Comparison of ENCODE assay signal across 8 cellular contexts in the genomic region with DNA sequence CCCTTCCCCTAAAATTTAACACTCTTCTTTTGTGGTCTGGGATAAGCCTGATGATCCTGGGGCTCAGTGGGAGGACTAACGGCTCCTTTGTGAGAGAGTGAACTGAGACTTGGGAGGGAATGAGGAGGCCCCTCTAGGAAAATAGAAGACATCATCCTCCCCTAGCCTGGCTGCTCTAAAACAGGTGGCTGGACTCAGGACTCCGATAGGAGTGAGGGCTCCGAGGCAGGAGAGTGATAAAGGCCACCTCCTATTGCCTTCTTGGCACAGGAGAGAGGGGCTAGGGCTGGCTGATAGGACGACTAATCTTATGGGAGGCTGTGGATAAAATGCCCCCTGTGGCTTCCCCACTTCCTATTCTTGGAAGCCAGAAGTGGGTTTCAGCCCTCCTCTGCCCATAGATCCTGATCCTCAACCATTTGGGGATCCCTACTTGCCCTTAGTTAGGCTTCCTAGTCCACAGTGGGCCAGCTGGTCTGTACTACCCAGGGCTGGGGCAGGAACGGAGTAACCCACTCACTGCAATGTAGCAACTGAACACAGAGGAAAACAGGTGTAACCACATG. TPM values are rescaled to one million over a fixed set of nuclear protein-coding genes. Genes with fewer than 3 reads are reported as not detected.
A peak's percentile ranks its signal among the peaks of the same experiment; 100 is the strongest.
DNase-seq lines count a peak whose midpoint lies in the region; ATAC-seq and TF ChIP-seq lines count a peak whose summit lies in the region.

No MANE protein-coding gene starts in this region.

- no peak for ATAC-seq in stimulated activated naive CD8-positive, alpha-beta T cell treated with anti-CD3 and anti-CD28 coated beads, Interleukin-15, Interleukin-2, amounts not matched to agents 100 U/mL and 50 U/mL, for 24 hours
- ATAC-seq in HG02973 (IDR thresholded peaks at IDR 0.05; ENCODE audit: unreplicated experiment), result no peak

- H3K27me3 ChIP-seq in mononuclear cell (ENCODE audit: insufficient read depth, low read length), result peaks cover 2% of the 10 kb centered on the region

- no peaks in the 10 kb centered on the region for H3K27me3 Mint-ChIP-seq in stimulated activated naive CD8-positive, alpha-beta T cell treated with anti-CD3 and anti-CD28 coated beads, Interleukin-15, Interleukin-2, amounts not matched to agents 100 ng/mL and 50 ng/mL, for 24 hours
- no peaks in the 10 kb centered on the region for H3K27me3 Mint-ChIP-seq in osteocyte (ENCODE audit: unreplicated experiment)

- H3K36me3 Mint-ChIP-seq in stimulated activated naive CD8-positive, alpha-beta T cell treated with anti-CD3 and anti-CD28 coated beads, Interleukin-15, Interleukin-2, amounts not matched to agents 100 ng/mL and 50 ng/mL, for 24 hours (ENCODE audit: low read depth), result no peaks in the 10 kb centered on the region
- no peaks in the 10 kb centered on the region for H3K36me3 Mint-ChIP-seq in osteocyte (ENCODE audit: unreplicated experiment)

- no peak for TF ChIP-seq CTCF in osteocyte (IDR thresholded peaks at IDR 0.05)

- no peak for DNase-seq in stimulated activated naive CD8-positive, alpha-beta T cell treated with anti-CD3 and anti-CD28 coated beads, Interleukin-15, Interleukin-2, amounts not matched to agents 100 U/mL and 50 U/mL, for 24 hours
- peak; percentile 77 for DNase-seq in activated effector memory CD4-positive, alpha-beta T cell treated with anti-CD3 and anti-CD28 coated beads, Interleukin-2, amount 50 U/mL, for 16 hours
- DNase-seq in NCI-H2029 treated with DMSO at 0.1 percent for 48 hours (lab: John Stamatoyannopoulos, UW) (no peak), medulla oblongata (ENCODE audit: extremely low spot score) (no peak), osteocyte (ENCODE audit: extremely low spot score, unreplicated experiment) (no peak)

- H3K9me3 ChIP-seq in mononuclear cell (ENCODE audit: low read depth, low read length), result no peaks in the 10 kb centered on the region

- peaks cover 39% of the 10 kb centered on the region for H3K4me1 Mint-ChIP-seq in stimulated activated naive CD8-positive, alpha-beta T cell treated with anti-CD3 and anti-CD28 coated beads, Interleukin-15, Interleukin-2, amounts not matched to agents 100 ng/mL and 50 ng/mL, for 24 hours (ENCODE audit: low read depth)
- H3K4me1 Mint-ChIP-seq in osteocyte (ENCODE audit: unreplicated experiment), result peaks cover 14% of the 10 kb centered on the region

- peak overlapping the region; percentile 88 for H3K27ac Mint-ChIP-seq in stimulated activated naive CD8-positive, alpha-beta T cell treated with anti-CD3 and anti-CD28 coated beads, Interleukin-15, Interleukin-2, amounts not matched to agents 100 ng/mL and 50 ng/mL, for 24 hours
- H3K27ac Mint-ChIP-seq in osteocyte (ENCODE audit: unreplicated experiment), result no peak overlapping the region

- peak overlapping the region; percentile 45 for H3K4me3 ChIP-seq in mononuclear cell (ENCODE audit: low read length)

- no peaks in the 10 kb centered on the region for H3K9me3 Mint-ChIP-seq in stimulated activated naive CD8-positive, alpha-beta T cell treated with anti-CD3 and anti-CD28 coated beads, Interleukin-15, Interleukin-2, amounts not matched to agents 100 ng/mL and 50 ng/mL, for 24 hours
- H3K9me3 Mint-ChIP-seq in osteocyte (ENCODE audit: unreplicated experiment), result no peaks in the 10 kb centered on the region

- peak overlapping the region; percentile 86 for H3K4me3 Mint-ChIP-seq in stimulated activated naive CD8-positive, alpha-beta T cell treated with anti-CD3 and anti-CD28 coated beads, Interleukin-15, Interleukin-2, amounts not matched to agents 100 ng/mL and 50 ng/mL, for 24 hours
- H3K4me3 Mint-ChIP-seq in osteocyte (ENCODE audit: unreplicated experiment), result no peak overlapping the region

- peaks cover 34% of the 10 kb centered on the region for H3K4me1 ChIP-seq in mononuclear cell (ENCODE audit: insufficient read depth, low read length)

RNA-seq across cellular contexts. Expression of gene AQP3, which starts 1.4 kb away (rescaled TPM):
- 22.1 TPM for total RNA-seq in mononuclear cell
- 0.86 and 1.1 TPM in 2 replicates for total RNA-seq in osteocyte

RNA-seq across cellular contexts. Expression of gene NOL6, which starts 27.7 kb away (rescaled TPM):
- total RNA-seq in mononuclear cell (15.6 TPM), osteocyte (34.3 and 34.4 TPM in 2 replicates)

RNA-seq across cellular contexts. Expression of gene AQP7, which starts 43.7 kb away (rescaled TPM):
- total RNA-seq in mononuclear cell (0.21 TPM), osteocyte (0.68 TPM in 1 of 2 replicates, not detected in the other)

Comparison
In these comparisons a context has a peak if more than half of its experiments do, and no peak if none do; other contexts are left out.
1. RNA of gene AQP3, which starts 1.4 kb away (total RNA-seq): 22.1 TPM in mononuclear cell (single experiment); 0.86 to 1.1 TPM in osteocyte; every median in the first group is over 10 times any median in the second.